ENCODE assay signal across 1 cellular context in genomic region chr17:29037739-29038465, GRCh38.
TF ChIP-seq lines count a peak whose summit lies in the region.

No MANE protein-coding gene starts in this region.

TF ChIP-seq in K562, 482 proteins besides CTCF, POLR2A, EP300 and RAD21:
- TF ChIP-seq ZBTB12 (CRISPR knock-in tag; IDR thresholded peaks at IDR 0.05) (no peak), MEIS2 (IDR thresholded peaks at IDR 0.05; ENCODE audit: partially characterized antibody) (peak; percentile 40), KDM2B (CRISPR knock-in tag; IDR thresholded peaks at IDR 0.05) (no peak), ELF4 (CRISPR knock-in tag; IDR thresholded peaks at IDR 0.05) (no peak), SMARCC2 (IDR thresholded peaks at IDR 0.05; ENCODE audit: low read depth) (no peak), NRF1 (conservative IDR thresholded peaks at IDR 0.05 in 1 of 2, IDR thresholded peaks at IDR 0.05 in 1 of 2) (peak in 1 of 2 experiments; percentile 23; a peak in 3 of 4 replicates), TBP (optimal IDR thresholded peaks at IDR 0.05; ENCODE audit: low read depth, low read length) (no peak), CTBP1 (IDR thresholded peaks at IDR 0.05; ENCODE audit: borderline replicate concordance) (peak; percentile 23; the same call in 1 of the 2 replicates), ZNF224 (CRISPR knock-in tag; IDR thresholded peaks at IDR 0.05) (no peak)
- TF ChIP-seq, protein P1, sequence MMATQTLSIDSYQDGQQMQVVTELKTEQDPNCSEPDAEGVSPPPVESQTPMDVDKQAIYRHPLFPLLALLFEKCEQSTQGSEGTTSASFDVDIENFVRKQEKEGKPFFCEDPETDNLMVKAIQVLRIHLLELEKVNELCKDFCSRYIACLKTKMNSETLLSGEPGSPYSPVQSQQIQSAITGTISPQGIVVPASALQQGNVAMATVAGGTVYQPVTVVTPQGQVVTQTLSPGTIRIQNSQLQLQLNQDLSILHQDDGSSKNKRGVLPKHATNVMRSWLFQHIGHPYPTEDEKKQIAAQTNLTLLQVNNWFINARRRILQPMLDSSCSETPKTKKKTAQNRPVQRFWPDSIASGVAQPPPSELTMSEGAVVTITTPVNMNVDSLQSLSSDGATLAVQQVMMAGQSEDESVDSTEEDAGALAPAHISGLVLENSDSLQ (IDR thresholded peaks at IDR 0.05) = peak; percentile 95
